Comparison of ENCODE assay signal across 1 cellular context in genomic region chr15:40137907-40138570, GRCh38.
TF ChIP-seq lines count a peak whose summit lies in the region.

No MANE protein-coding gene starts in this region.

TF ChIP-seq in K562, 482 proteins besides CTCF, POLR2A, EP300 and RAD21 (continues in another document):
- TF ChIP-seq KLF1 (tag; IDR thresholded peaks at IDR 0.05) (no peak), KLF10 (CRISPR knock-in tag; IDR thresholded peaks at IDR 0.05) (no peak), HDAC2 (IDR thresholded peaks at IDR 0.05) (no peak), BACH1 (tag; IDR thresholded peaks at IDR 0.05) (peak; percentile 68; the same call in 1 of the 2 replicates), NR2C1 (IDR thresholded peaks at IDR 0.05) (no peak), NR2C1 (tag; IDR thresholded peaks at IDR 0.05) (peak; percentile 26; the same call in 1 of the 2 replicates), ZKSCAN1 (IDR thresholded peaks at IDR 0.05; ENCODE audit: low read depth, low read length) (peak; percentile 33; the same call in 1 of the 2 replicates), MEF2D (tag; conservative IDR thresholded peaks at IDR 0.05; ENCODE audit: low read depth) (peak; percentile 60; the same call in 1 of the 2 replicates), SLC30A9 (CRISPR knock-in tag; IDR thresholded peaks at IDR 0.05) (no peak), MGA (IDR thresholded peaks at IDR 0.05) (peak; percentile 68), RFX1 (IDR thresholded peaks at IDR 0.05) (no peak), THRA (IDR thresholded peaks at IDR 0.05) (peak; percentile 95), BCLAF1 (IDR thresholded peaks at IDR 0.05; ENCODE audit: borderline replicate concordance in 1 of 2, control insufficient read depth in 1 of 2, low read depth in 2 of 2, low read length in 1 of 2) (no peak), ZNF184 (CRISPR knock-in tag; IDR thresholded peaks at IDR 0.05) (no peak), CSDE1 (IDR thresholded peaks at IDR 0.05) (no peak), MITF (IDR thresholded peaks at IDR 0.05) (0 out of 2 replicates have a peak, but pooled peaks have one; percentile 39), DEAF1 (CRISPR knock-in tag; IDR thresholded peaks at IDR 0.05) (no peak), PRDM10 (IDR thresholded peaks at IDR 0.05; ENCODE audit: partially characterized antibody) (no peak), NCOA1 (IDR thresholded peaks at IDR 0.05; ENCODE audit: low read depth) (peak; percentile 73; the same call in 1 of the 2 replicates), NRF1 (conservative IDR thresholded peaks at IDR 0.05 in 1 of 2, IDR thresholded peaks at IDR 0.05 in 1 of 2) (peak in 1 of 2 experiments; percentile 15; a peak in 1 of 4 replicates), SMAD3 (CRISPR knock-in tag; conservative IDR thresholded peaks at IDR 0.05) (no peak), MYC (IDR thresholded peaks at IDR 0.05; ENCODE audit: low read depth, low read length) (peak; percentile 50; the same call in 1 of the 2 replicates), MYC (CRISPR knock-in tag; IDR thresholded peaks at IDR 0.05; ENCODE audit: borderline replicate concordance, low read depth) (no peak), POLR2H (tag; IDR thresholded peaks at IDR 0.05; ENCODE audit: low read depth) (no peak), FOSL1 (tag; conservative IDR thresholded peaks at IDR 0.05) (no peak), MAFG (tag; conservative IDR thresholded peaks at IDR 0.05) (peak; percentile 75), CREB3 (tag; conservative IDR thresholded peaks at IDR 0.05; ENCODE audit: low read depth) (peak; percentile 76; the same call in 1 of the 2 replicates), SRSF7 (optimal IDR thresholded peaks at IDR 0.05; ENCODE audit: low read depth, low read length) (no peak), DPF2 (IDR thresholded peaks at IDR 0.05) (0 out of 2 replicates have a peak, but pooled peaks have one; percentile 57), NCOR1 (IDR thresholded peaks at IDR 0.05) (peak; percentile 13; the same call in 1 of the 2 replicates), MEIS2 (IDR thresholded peaks at IDR 0.05; ENCODE audit: partially characterized antibody) (no peak), NFE2 (IDR thresholded peaks at IDR 0.05; ENCODE audit: low read depth) (peak; percentile 87), TCF7L2 (IDR thresholded peaks at IDR 0.05; ENCODE audit: low read depth, low read length) (no peak), TRIM24 (IDR thresholded peaks at IDR 0.05) (peak in 1 of 2 experiments; percentile 70; a peak in 1 of 4 replicates), NR4A1 (CRISPR knock-in tag; IDR thresholded peaks at IDR 0.05) (no peak), NR4A1 (tag; IDR thresholded peaks at IDR 0.05) (0 out of 2 replicates have a peak, but pooled peaks have one; percentile 42)
